Comparison of ENCODE assay signal across 28 cellular contexts in the genomic region with DNA sequence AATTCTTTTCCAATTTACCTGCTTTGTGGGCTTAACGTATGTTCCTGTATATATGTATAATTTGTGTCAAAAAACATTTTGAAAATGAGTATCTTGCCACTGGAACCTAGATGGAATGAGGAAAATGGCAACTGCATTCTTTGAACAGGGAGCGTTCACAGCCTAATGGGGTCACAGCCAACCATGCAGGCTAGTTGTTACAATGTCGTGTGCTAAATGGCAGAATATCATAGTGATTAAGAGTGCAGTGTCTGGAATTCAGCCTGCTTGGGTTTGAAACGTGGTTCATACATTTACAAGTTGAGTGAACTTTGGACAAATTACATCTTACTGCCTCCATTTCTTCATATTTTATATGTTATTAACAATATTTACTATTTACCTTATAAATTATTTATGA.
DNase-seq lines count a peak whose midpoint lies in the region; ATAC-seq, FAIRE-seq and TF ChIP-seq lines count a peak whose summit lies in the region.
"Had no signal": no experiment of that assay in that cellular context is flagged by ENCODE, and none has a peak within 500 bp of the region (broad histone marks: within the 10 kb centered on the region; RNA-seq: fewer than 3 reads in every experiment).

No MANE protein-coding gene starts in this region.

- CTCF ChIA-PET in naive thymus-derived CD4-positive, alpha-beta T cell (lab: Charles Lee): no interaction called here

- FAIRE-seq in urothelium cell line (lab: Jason Lieb, UNC): peak; percentile 27
- FAIRE-seq: A204.1, GM12878, GM12892, GM18507 had no signal

- no peaks in the 10 kb centered on the region for H3K36me3 ChIP-seq in testis (ENCODE audit: low read depth, missing control alignments)
- H3K36me3 ChIP-seq in naive thymus-derived CD4-positive, alpha-beta T cell (ENCODE audit: control insufficient read depth in 2 of 3, insufficient read depth in 3 of 3, low read length in 3 of 3): no peaks in the 10 kb centered on the region
- H3K36me3 ChIP-seq: BE2C, BLaER1 had no signal

- POLR2A ChIA-PET in naive thymus-derived CD4-positive, alpha-beta T cell (lab: Charles Lee): no interaction called here

- H3K4me3 ChIP-seq in testis: no peak overlapping the region
- H3K4me3 ChIP-seq in naive thymus-derived CD4-positive, alpha-beta T cell (ENCODE audit: low read length): no peak overlapping the region
- H3K4me3 ChIP-seq: BLaER1, GM12878 had no signal

- DNase-seq in left ventricle myocardium superior (no peak), Right ventricle myocardium inferior (ENCODE audit: missing footprints) (no peak), mesothelial cell of epicardium (ENCODE audit: low spot score in 2 of 2, unreplicated experiment in 2 of 2) (no peak), testis (peak; percentile 42), urothelium cell line (ENCODE audit: low spot score) (no peak)
- DNase-seq in activated T-helper 1 cell treated with anti-CD3 and anti-CD28 coated beads, Interleukin-12 subunit alpha, Interleukin-12 subunit beta, Interleukin-2, Interleukin-4 antibody, amounts not matched to agents 30 ng/mL and 10 ng/mL and 1 ng/mL, durations not matched to agents 14 hours and 24 hours and 36 hours (ENCODE audit: low spot score): no peak
- no peak for DNase-seq in naive thymus-derived CD4-positive, alpha-beta T cell
- DNase-seq: 8988T; ACHN; BE2C; C1 segment of cervical spinal cord; CD4-positive, alpha-beta memory T cell; CD4-positive, CD25-positive, alpha-beta regulatory T cell; CD8-positive, alpha-beta memory T cell; COR-L47; DMS 273 treated with DMSO at 0.1 percent for 48 hours; DMS153; DMS79; DND-41; EL; GDM1 had no signal

- no peak overlapping the region for H3K27ac ChIP-seq in testis
- no peak overlapping the region for H3K27ac ChIP-seq in naive thymus-derived CD4-positive, alpha-beta T cell (ENCODE audit: low read depth, low read length)
- H3K27ac ChIP-seq: BLaER1 had no signal

- H3K4me1 Mint-ChIP-seq in mesothelial cell of epicardium: peaks cover 73% of the 10 kb centered on the region
- no peaks in the 10 kb centered on the region for H3K4me1 Mint-ChIP-seq in activated T-helper 1 cell treated with anti-CD3 and anti-CD28 coated beads, Interleukin-12 subunit alpha, Interleukin-12 subunit beta, Interleukin-2, Interleukin-4 antibody, amounts not matched to agents 30 ng/mL and 10 ng/mL and 1 ng/mL, durations not matched to agents 14 hours and 24 hours and 36 hours (ENCODE audit: low read depth)
- no peaks in the 10 kb centered on the region for H3K4me1 Mint-ChIP-seq in naive thymus-derived CD4-positive, alpha-beta T cell
- H3K4me1 Mint-ChIP-seq: CD14-positive monocyte; CD4-positive, alpha-beta memory T cell; CD4-positive, CD25-positive, alpha-beta regulatory T cell; CD8-positive, alpha-beta memory T cell had no signal

- H3K27me3 ChIP-seq in testis: no peaks in the 10 kb centered on the region
- no peaks in the 10 kb centered on the region for H3K27me3 ChIP-seq in naive thymus-derived CD4-positive, alpha-beta T cell (ENCODE audit: control insufficient read depth in 2 of 2, insufficient read depth in 2 of 2, low read length in 2 of 2)
- H3K27me3 ChIP-seq: BE2C, BLaER1 had no signal

- no peak for TF ChIP-seq CTCF in mesothelial cell of epicardium (IDR thresholded peaks at IDR 0.05; ENCODE audit: unreplicated experiment)
- TF ChIP-seq CTCF in testis (IDR thresholded peaks at IDR 0.05): no peak

- no peaks in the 10 kb centered on the region for H3K36me3 Mint-ChIP-seq in mesothelial cell of epicardium
- no peaks in the 10 kb centered on the region for H3K36me3 Mint-ChIP-seq in activated T-helper 1 cell treated with anti-CD3 and anti-CD28 coated beads, Interleukin-12 subunit alpha, Interleukin-12 subunit beta, Interleukin-2, Interleukin-4 antibody, amounts not matched to agents 30 ng/mL and 10 ng/mL and 1 ng/mL, durations not matched to agents 14 hours and 24 hours and 36 hours (ENCODE audit: low read depth)
- H3K36me3 Mint-ChIP-seq in naive thymus-derived CD4-positive, alpha-beta T cell: no peaks in the 10 kb centered on the region
- H3K36me3 Mint-ChIP-seq: CD14-positive monocyte; CD4-positive, alpha-beta memory T cell; CD4-positive, CD25-positive, alpha-beta regulatory T cell had no signal

- peak overlapping the region; percentile 67 for H3K27ac Mint-ChIP-seq in mesothelial cell of epicardium
- no peak overlapping the region for H3K27ac Mint-ChIP-seq in activated T-helper 1 cell treated with anti-CD3 and anti-CD28 coated beads, Interleukin-12 subunit alpha, Interleukin-12 subunit beta, Interleukin-2, Interleukin-4 antibody, amounts not matched to agents 30 ng/mL and 10 ng/mL and 1 ng/mL, durations not matched to agents 14 hours and 24 hours and 36 hours
- no peak overlapping the region for H3K27ac Mint-ChIP-seq in naive thymus-derived CD4-positive, alpha-beta T cell
- H3K27ac Mint-ChIP-seq: CD14-positive monocyte; CD4-positive, alpha-beta memory T cell; CD4-positive, CD25-positive, alpha-beta regulatory T cell; CD8-positive, alpha-beta memory T cell had no signal

- 60 to 71% methylated on average over 4 of the region's 4 CpGs for WGBS in testis, 2 donors

- intact Hi-C loops in left ventricle myocardium superior (cut with micrococcal nuclease) (no loop called here), Right ventricle myocardium inferior (cut with DNase I) (no loop called here), testis (cut with DNase I; ENCODE audit: low total_unique reads) (no loop called here)
- intact Hi-C loops in activated T-helper 1 cell treated with anti-CD3 and anti-CD28 coated beads, Interleukin-12 subunit alpha, Interleukin-12 subunit beta, Interleukin-2, Interleukin-4 antibody, amounts not matched to agents 30 ng/mL and 10 ng/mL and 1 ng/mL, durations not matched to agents 14 hours and 24 hours and 36 hours (cut with micrococcal nuclease): no loop called here
- intact Hi-C loops in naive thymus-derived CD4-positive, alpha-beta T cell (cut with micrococcal nuclease): no loop called here

- H3K4me1 ChIP-seq in testis: no peaks in the 10 kb centered on the region
- H3K4me1 ChIP-seq in naive thymus-derived CD4-positive, alpha-beta T cell (ENCODE audit: control insufficient read depth in 2 of 2, insufficient read depth in 2 of 2, low read length in 2 of 2): no peaks in the 10 kb centered on the region

- H3K9me3 ChIP-seq in testis: no peaks in the 10 kb centered on the region
- H3K9me3 ChIP-seq in naive thymus-derived CD4-positive, alpha-beta T cell (ENCODE audit: control insufficient read depth in 2 of 3, low read length in 3 of 3): no peaks in the 10 kb centered on the region
- H3K9me3 ChIP-seq: BE2C, BLaER1 had no signal

- peak; percentile 45 for ATAC-seq in left ventricle myocardium superior
- no peak for ATAC-seq in Right ventricle myocardium inferior
- no peak for ATAC-seq in HG03378 (IDR thresholded peaks at IDR 0.05; ENCODE audit: unreplicated experiment)
- ATAC-seq in naive thymus-derived CD4-positive, alpha-beta T cell: no peak

- no peak overlapping the region for H3K4me3 Mint-ChIP-seq in mesothelial cell of epicardium
- no peak overlapping the region for H3K4me3 Mint-ChIP-seq in activated T-helper 1 cell treated with anti-CD3 and anti-CD28 coated beads, Interleukin-12 subunit alpha, Interleukin-12 subunit beta, Interleukin-2, Interleukin-4 antibody, amounts not matched to agents 30 ng/mL and 10 ng/mL and 1 ng/mL, durations not matched to agents 14 hours and 24 hours and 36 hours
- H3K4me3 Mint-ChIP-seq in naive thymus-derived CD4-positive, alpha-beta T cell: no peak overlapping the region
- H3K4me3 Mint-ChIP-seq: CD14-positive monocyte; CD4-positive, alpha-beta memory T cell; CD4-positive, CD25-positive, alpha-beta regulatory T cell; CD8-positive, alpha-beta memory T cell had no signal

- TF ChIP-seq POLR2A in testis (IDR thresholded peaks at IDR 0.05): no peak

- H3K9me3 Mint-ChIP-seq in mesothelial cell of epicardium: no peaks in the 10 kb centered on the region
- H3K9me3 Mint-ChIP-seq in activated T-helper 1 cell treated with anti-CD3 and anti-CD28 coated beads, Interleukin-12 subunit alpha, Interleukin-12 subunit beta, Interleukin-2, Interleukin-4 antibody, amounts not matched to agents 30 ng/mL and 10 ng/mL and 1 ng/mL, durations not matched to agents 14 hours and 24 hours and 36 hours: no peaks in the 10 kb centered on the region
- peaks cover 0 to 6% (median 0%) of the 10 kb centered on the region in 11 donors for H3K9me3 Mint-ChIP-seq in naive thymus-derived CD4-positive, alpha-beta T cell

- no peaks in the 10 kb centered on the region for H3K27me3 Mint-ChIP-seq in mesothelial cell of epicardium (ENCODE audit: low read depth)
- H3K27me3 Mint-ChIP-seq in activated T-helper 1 cell treated with anti-CD3 and anti-CD28 coated beads, Interleukin-12 subunit alpha, Interleukin-12 subunit beta, Interleukin-2, Interleukin-4 antibody, amounts not matched to agents 30 ng/mL and 10 ng/mL and 1 ng/mL, durations not matched to agents 14 hours and 24 hours and 36 hours (ENCODE audit: insufficient read depth): no peaks in the 10 kb centered on the region
- H3K27me3 Mint-ChIP-seq in naive thymus-derived CD4-positive, alpha-beta T cell: no peaks in the 10 kb centered on the region
- H3K27me3 Mint-ChIP-seq: CD4-positive, alpha-beta memory T cell; CD4-positive, CD25-positive, alpha-beta regulatory T cell; CD8-positive, alpha-beta memory T cell had no signal
